9 cellular contexts compared by ENCODE assay signal in genomic region chr4:94412019-94413017, GRCh38. TPM values are rescaled to one million over a fixed set of nuclear protein-coding genes. Genes with fewer than 3 reads are reported as not detected.
A peak's percentile ranks its signal among the peaks of the same experiment; 100 is the strongest.
DNase-seq lines count a peak whose midpoint lies in the region; ATAC-seq and TF ChIP-seq lines count a peak whose summit lies in the region.
"Had no signal": no experiment of that assay in that cellular context is flagged by ENCODE, and none has a peak within 500 bp of the region (broad histone marks: within the 10 kb centered on the region; RNA-seq: fewer than 3 reads in every experiment).

No MANE protein-coding gene starts in this region.

- no peak overlapping the region for H4K8ac ChIP-seq in mesenchymal stem cell (ENCODE audit: low read length)

- WGBS in mesenchymal stem cell, result 13% methylated on average over 8 of the region's 9 CpGs

- no peak overlapping the region for H3K23ac ChIP-seq in mesenchymal stem cell (ENCODE audit: low read length in 2 of 2)

- no peaks in the 10 kb centered on the region for H3K4me1 Mint-ChIP-seq in activated T-helper 17 cell treated with anti-CD3 and anti-CD28 coated beads, Interleukin-2, amount 50 U/mL, for 72 hours

- H3K14ac ChIP-seq in mesenchymal stem cell (ENCODE audit: low read length in 2 of 2), result no peak overlapping the region

- no peak for ATAC-seq in activated T-helper 17 cell treated with anti-CD3 and anti-CD28 coated beads, Interleukin-2, amount 50 U/mL, for 72 hours (replicated peaks)
- ATAC-seq in HG03025 (IDR thresholded peaks at IDR 0.05; ENCODE audit: low FRiP score, unreplicated experiment), result no peak

- no peak overlapping the region for H3K27ac Mint-ChIP-seq in activated T-helper 17 cell treated with anti-CD3 and anti-CD28 coated beads, Interleukin-2, amount 50 U/mL, for 72 hours

- H3K9me3 ChIP-seq in mesenchymal stem cell (ENCODE audit: control insufficient read depth, low read length), result no peaks in the 10 kb centered on the region
- H3K9me3 ChIP-seq: testis had no signal

- no peak overlapping the region for H2BK5ac ChIP-seq in mesenchymal stem cell (ENCODE audit: low read depth, low read length, poor library complexity, severe bottlenecking)

- H3K27me3 ChIP-seq in mesenchymal stem cell (ENCODE audit: control insufficient read depth in 1 of 2, insufficient read depth in 1 of 2, low read length in 2 of 2), result no peaks in the 10 kb centered on the region
- H3K27me3 ChIP-seq: testis had no signal

- no peak overlapping the region for H3K18ac ChIP-seq in mesenchymal stem cell (ENCODE audit: low read depth in 1 of 2, low read length in 2 of 2)

- no peaks in the 10 kb centered on the region for H3K9me3 Mint-ChIP-seq in activated T-helper 17 cell treated with anti-CD3 and anti-CD28 coated beads, Interleukin-2, amount 50 U/mL, for 72 hours

- H3K27me3 Mint-ChIP-seq in activated T-helper 17 cell treated with anti-CD3 and anti-CD28 coated beads, Interleukin-2, amount 50 U/mL, for 72 hours, result peaks cover 19% of the 10 kb centered on the region

- H2BK15ac ChIP-seq in mesenchymal stem cell (ENCODE audit: low read depth, poor library complexity, severe bottlenecking), result no peak overlapping the region

- H3K4me3 ChIP-seq in cardiac fibroblast (replicated peaks in 1 of 2; ENCODE audit: low read depth in 2 of 2, low read length in 2 of 2), result no peak overlapping the region
- peak overlapping the region in 1 of 2 experiments; percentile 55 for H3K4me3 ChIP-seq in mesenchymal stem cell (ENCODE audit: insufficient read depth in 1 of 2, low read depth in 1 of 2, low read length in 2 of 2)
- H3K4me3 ChIP-seq: testis had no signal

- DNase-seq in AG08396 (ENCODE audit: low spot score) (peak; percentile 13), LoVo (ENCODE audit: low spot score) (peak; percentile 68), cardiac fibroblast (ENCODE audit: low read depth in 2 of 2) (peak; percentile 83 to 93), mesenchymal stem cell (peak; percentile 69), T-helper 9 cell (no peak), hippocampal formation (lab: John Stamatoyannopoulos, UW) (no peak)
- DNase-seq: testis had no signal

- TF ChIP-seq CTCF in cardiac fibroblast (IDR thresholded peaks at IDR 0.05; ENCODE audit: low read depth, low read length), result no peak

- no peak overlapping the region for H3K4me3 Mint-ChIP-seq in activated T-helper 17 cell treated with anti-CD3 and anti-CD28 coated beads, Interleukin-2, amount 50 U/mL, for 72 hours

- H3K36me3 Mint-ChIP-seq in activated T-helper 17 cell treated with anti-CD3 and anti-CD28 coated beads, Interleukin-2, amount 50 U/mL, for 72 hours (ENCODE audit: low read depth), result no peaks in the 10 kb centered on the region

- no peaks in the 10 kb centered on the region for H3K4me1 ChIP-seq in mesenchymal stem cell (ENCODE audit: control insufficient read depth, insufficient read depth, low read depth, low read length)

- H4K91ac ChIP-seq in mesenchymal stem cell (ENCODE audit: low read length), result no peak overlapping the region

- peak overlapping the region; percentile 65 for H3K4me2 ChIP-seq in mesenchymal stem cell (ENCODE audit: low read length, poor library complexity, severe bottlenecking)

- H3K4ac ChIP-seq in mesenchymal stem cell (ENCODE audit: low read depth in 1 of 2, low read length in 2 of 2), result no peak overlapping the region

- no peak overlapping the region for H2AK5ac ChIP-seq in mesenchymal stem cell (ENCODE audit: low read length, severe bottlenecking)

- peak overlapping the region; percentile 51 for H3K9ac ChIP-seq in mesenchymal stem cell (ENCODE audit: low read length)

- H2BK12ac ChIP-seq in mesenchymal stem cell (ENCODE audit: low read length in 2 of 2), result no peak overlapping the region

- H3K79me1 ChIP-seq in mesenchymal stem cell (replicated peaks; ENCODE audit: low read length, poor library complexity, severe bottlenecking), result no peaks in the 10 kb centered on the region

- no peaks in the 10 kb centered on the region for H3K36me3 ChIP-seq in mesenchymal stem cell (ENCODE audit: control insufficient read depth in 1 of 2, insufficient read depth in 2 of 2, low read depth in 1 of 2, low read length in 2 of 2)

- H3K27ac ChIP-seq in mesenchymal stem cell (ENCODE audit: low read length, poor library complexity, severe bottlenecking), result no peak overlapping the region

- H2AFZ ChIP-seq in mesenchymal stem cell (ENCODE audit: low read depth, low read length), result no peak overlapping the region

- H2BK120ac ChIP-seq in mesenchymal stem cell (ENCODE audit: low read depth, low read length), result no peak overlapping the region

RNA-seq across cellular contexts. Expression of gene PDLIM5, which starts 39.4 kb away (rescaled TPM):
- polyA plus RNA-seq in mesenchymal stem cell (2013, experiment 1 of 2), result 93.5 TPM
- 92.0 TPM for polyA plus RNA-seq in mesenchymal stem cell (2013, experiment 2 of 2)
- 10 to 100 TPM; 16.3 to 22.7 TPM for total RNA-seq in activated T-helper 17 cell treated with anti-CD3 and anti-CD28 coated beads, Interleukin-2, amount 50 U/mL, for 72 hours

Comparison
In these comparisons a context has a peak if more than half of its experiments do, and no peak if none do; other contexts are left out.
1. DNase-seq: peak in AG08396 (single experiment), LoVo (single experiment), cardiac fibroblast (2 of 2) and mesenchymal stem cell (single experiment); none in T-helper 9 cell (single experiment) and hippocampal formation (0 of 2).